Comparison of ENCODE assay signal across 9 cellular contexts in the genomic region with DNA sequence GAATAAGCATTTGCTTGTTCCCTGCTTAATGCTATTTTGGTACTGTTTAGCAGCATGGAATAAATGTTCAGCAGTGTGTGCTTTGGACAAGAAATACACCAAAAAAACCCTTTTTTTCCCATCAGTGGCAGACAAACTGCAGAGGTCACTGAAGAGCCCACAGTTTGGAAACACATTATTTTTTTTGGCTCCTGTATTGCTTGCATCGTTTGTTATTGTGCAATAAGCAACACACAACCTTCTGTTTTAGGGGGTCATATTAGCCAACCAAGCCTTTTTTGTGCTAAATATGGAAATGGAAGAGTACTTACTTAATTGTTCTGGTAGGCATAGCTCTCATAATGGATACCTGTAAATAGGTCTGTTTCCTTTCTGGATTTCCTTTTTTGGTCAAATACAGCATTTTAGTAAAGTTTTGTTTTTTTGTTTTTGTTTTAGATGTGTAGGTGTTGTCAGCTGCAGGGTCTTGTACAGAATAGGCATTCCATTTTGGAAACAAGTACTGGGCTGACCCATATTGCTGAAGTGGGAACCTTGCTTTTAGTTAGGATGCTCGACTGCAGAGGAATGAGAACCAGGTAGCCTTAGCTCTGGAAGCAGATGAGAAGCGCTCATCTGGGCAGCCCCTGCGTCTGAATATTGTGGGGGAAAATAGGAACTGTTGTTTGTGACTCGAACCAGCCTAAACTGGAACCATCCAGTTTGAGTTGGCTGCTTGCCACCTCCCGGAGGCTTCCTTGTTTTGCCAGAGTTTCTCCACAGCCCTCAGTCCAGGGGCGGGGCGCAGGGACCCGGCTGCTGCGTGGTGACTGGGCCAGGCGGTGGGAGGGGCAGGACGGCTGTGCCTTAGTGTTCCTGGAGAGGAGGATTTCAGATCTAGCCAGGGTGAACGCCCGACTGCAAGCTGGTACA. TPM values are rescaled to one million over a fixed set of nuclear protein-coding genes. Genes with fewer than 3 reads are reported as not detected.
DNase-seq lines count a peak whose midpoint lies in the region; ATAC-seq and TF ChIP-seq lines count a peak whose summit lies in the region.
"Had no signal": no experiment of that assay in that cellular context is flagged by ENCODE, and none has a peak within 500 bp of the region (broad histone marks: within the 10 kb centered on the region; RNA-seq: fewer than 3 reads in every experiment).

No MANE protein-coding gene starts in this region.

- ATAC-seq in GM21367 (IDR thresholded peaks at IDR 0.05; ENCODE audit: unreplicated experiment), result no peak
- ATAC-seq: stimulated activated effector memory CD8-positive, alpha-beta T cell treated with anti-CD3 and anti-CD28 coated beads, Interleukin-12 subunit alpha, Interleukin-12 subunit beta, amount 100 ng/mL, for 72 hours had no signal

- H3K27ac ChIP-seq in 22Rv1, result peak overlapping the region; percentile 97

- intact Hi-C loops in posterior vena cava (cut with DNase I), result loop anchor here in 1 of 2 donors (5.0 to 10.0 kb wide), 2 partner anchors 39 to 91 kb away; partner anchors contain the start of gene SPEN

- TF ChIP-seq CTCF in 22Rv1 (IDR thresholded peaks at IDR 0.05) (peak; percentile 33; the same call in 1 of the 2 replicates), GM12864 (IDR thresholded peaks at IDR 0.05; ENCODE audit: low read depth, low read length, missing control alignments) (no peak)

- DNase-seq in GM12864 (ENCODE audit: low read depth) (no peak), LHCN-M2 (ENCODE audit: low read depth) (peak; percentile 96), brain pericyte (ENCODE audit: low read depth, low spot score) (peak; percentile 82), hippocampal formation (lab: John Stamatoyannopoulos, UW) (peak; percentile 92 to 96), posterior vena cava (ENCODE audit: low spot score) (peak; percentile 99)

- peak overlapping the region; percentile 13; the same call in 1 of the 2 replicates for H3K4me3 ChIP-seq in GM12864 (ENCODE audit: low read depth, low read length)

TF ChIP-seq in PFSK-1, 5 proteins besides CTCF, POLR2A, EP300 and RAD21:
- TF ChIP-seq FOXP2 (optimal IDR thresholded peaks at IDR 0.05; ENCODE audit: borderline replicate concordance, extremely low read depth, extremely low read length, insufficient read depth) (peak; percentile 50), TAF1 (IDR thresholded peaks at IDR 0.05; ENCODE audit: borderline replicate concordance, insufficient read depth, low read length) (peak; percentile 5; the same call in 1 of the 2 replicates), POLR2AphosphoS5 (IDR thresholded peaks at IDR 0.05; ENCODE audit: low read depth, low read length) (peak; percentile 46; the same call in 1 of the 2 replicates), SIN3A (IDR thresholded peaks at IDR 0.05; ENCODE audit: borderline replicate concordance, insufficient read depth, low read length) (peak; percentile 67; the same call in 1 of the 2 replicates)
- TF ChIP-seq, protein P1, sequence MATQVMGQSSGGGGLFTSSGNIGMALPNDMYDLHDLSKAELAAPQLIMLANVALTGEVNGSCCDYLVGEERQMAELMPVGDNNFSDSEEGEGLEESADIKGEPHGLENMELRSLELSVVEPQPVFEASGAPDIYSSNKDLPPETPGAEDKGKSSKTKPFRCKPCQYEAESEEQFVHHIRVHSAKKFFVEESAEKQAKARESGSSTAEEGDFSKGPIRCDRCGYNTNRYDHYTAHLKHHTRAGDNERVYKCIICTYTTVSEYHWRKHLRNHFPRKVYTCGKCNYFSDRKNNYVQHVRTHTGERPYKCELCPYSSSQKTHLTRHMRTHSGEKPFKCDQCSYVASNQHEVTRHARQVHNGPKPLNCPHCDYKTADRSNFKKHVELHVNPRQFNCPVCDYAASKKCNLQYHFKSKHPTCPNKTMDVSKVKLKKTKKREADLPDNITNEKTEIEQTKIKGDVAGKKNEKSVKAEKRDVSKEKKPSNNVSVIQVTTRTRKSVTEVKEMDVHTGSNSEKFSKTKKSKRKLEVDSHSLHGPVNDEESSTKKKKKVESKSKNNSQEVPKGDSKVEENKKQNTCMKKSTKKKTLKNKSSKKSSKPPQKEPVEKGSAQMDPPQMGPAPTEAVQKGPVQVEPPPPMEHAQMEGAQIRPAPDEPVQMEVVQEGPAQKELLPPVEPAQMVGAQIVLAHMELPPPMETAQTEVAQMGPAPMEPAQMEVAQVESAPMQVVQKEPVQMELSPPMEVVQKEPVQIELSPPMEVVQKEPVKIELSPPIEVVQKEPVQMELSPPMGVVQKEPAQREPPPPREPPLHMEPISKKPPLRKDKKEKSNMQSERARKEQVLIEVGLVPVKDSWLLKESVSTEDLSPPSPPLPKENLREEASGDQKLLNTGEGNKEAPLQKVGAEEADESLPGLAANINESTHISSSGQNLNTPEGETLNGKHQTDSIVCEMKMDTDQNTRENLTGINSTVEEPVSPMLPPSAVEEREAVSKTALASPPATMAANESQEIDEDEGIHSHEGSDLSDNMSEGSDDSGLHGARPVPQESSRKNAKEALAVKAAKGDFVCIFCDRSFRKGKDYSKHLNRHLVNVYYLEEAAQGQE (IDR thresholded peaks at IDR 0.05; ENCODE audit: insufficient read depth in 1 of 2, low read depth in 2 of 2, low read length in 2 of 2), result no peak

RNA-seq across cellular contexts. Expression of gene SPEN, which starts 38.5 kb away (rescaled TPM):
- total RNA-seq in LHCN-M2 (2014; rRNA removed) (7.6 and 7.7 TPM in 2 replicates), posterior vena cava (10 to 100 TPM; 59.9 to 68.5 TPM)
- 10.8 TPM for polyA plus RNA-seq in LHCN-M2 (2012)
- 28.2 TPM for polyA plus RNA-seq in PFSK-1 (2012; ENCODE audit: insufficient read length, low read depth)
